In the genomic region with DNA sequence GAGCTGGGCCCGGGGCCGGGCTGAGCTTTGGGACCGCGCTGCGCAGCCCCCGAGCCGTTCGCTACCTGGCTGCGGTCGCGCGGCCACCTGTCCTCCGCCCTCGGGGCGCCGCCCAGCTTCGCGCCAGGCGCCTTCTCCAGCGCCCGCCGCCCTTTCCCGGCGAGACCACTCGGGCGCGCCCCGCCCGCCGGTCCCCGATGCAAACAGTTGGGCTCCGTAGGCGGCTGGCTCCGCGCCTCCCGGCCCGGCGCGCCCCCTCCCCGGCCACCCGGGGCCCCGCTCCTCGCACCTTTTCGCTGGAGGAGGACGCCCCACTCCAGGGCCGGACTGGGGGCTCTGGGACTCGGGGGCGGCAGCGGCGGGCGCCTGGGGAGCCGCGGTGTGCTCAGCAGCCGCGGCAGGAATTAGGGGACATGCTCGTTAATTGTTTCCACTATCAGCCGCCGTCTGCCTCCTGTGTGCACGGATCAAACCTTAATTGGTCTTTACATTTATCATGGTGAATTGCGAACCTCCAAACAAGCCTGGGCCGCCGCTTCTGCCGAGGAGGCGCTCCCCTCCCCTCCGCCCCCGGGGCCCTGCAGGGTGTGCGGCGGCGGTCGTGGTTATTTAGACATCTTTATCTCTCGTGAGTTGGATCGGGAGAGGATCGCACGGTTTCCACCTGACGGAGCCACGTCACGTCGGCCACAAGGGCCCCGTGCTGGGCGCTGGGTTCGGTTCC, we compare ENCODE assay signal across 8 cellular contexts. TPM values are rescaled to one million over a fixed set of nuclear protein-coding genes. Genes with fewer than 3 reads are reported as not detected.
DNase-seq lines count a peak whose midpoint lies in the region; ATAC-seq and TF ChIP-seq lines count a peak whose summit lies in the region.

No MANE protein-coding gene starts in this region.

- H3K4me3 ChIP-seq in cardiac muscle cell (peak overlapping the region; percentile 36), iPS-15b (ENCODE audit: low read depth, low read length) (peak overlapping the region; percentile 76)

- H3K36me3 ChIP-seq in cardiac muscle cell (no peaks in the 10 kb centered on the region), iPS-15b (ENCODE audit: control insufficient read depth, insufficient read depth, low read length) (no peaks in the 10 kb centered on the region)

- peak; percentile 15 for ATAC-seq in HG03066 (IDR thresholded peaks at IDR 0.05; ENCODE audit: low read depth, unreplicated experiment)
- peak; percentile 7 for ATAC-seq in activated T-helper 17 cell treated with anti-CD3 and anti-CD28 coated beads, Interleukin-2, amount 50 U/mL, for 72 hours (replicated peaks)
- peak; percentile 34 to 51 for ATAC-seq in stimulated activated naive B cell treated with anti-CD40 and anti-IgM and Interleukin-4, amounts not matched to agents 10 μg/mL and 1 μg/mL and 100 μg/mL, for 72 hours (replicated peaks)

- intact Hi-C loops in cardiac septum (cut with DNase I), result no loop called here

- H3K9me3 Mint-ChIP-seq in activated T-helper 17 cell treated with anti-CD3 and anti-CD28 coated beads, Interleukin-2, amount 50 U/mL, for 72 hours, result no peaks in the 10 kb centered on the region
- H3K9me3 Mint-ChIP-seq in stimulated activated naive B cell treated with anti-CD40 and anti-IgM and Interleukin-4, amounts not matched to agents 10 μg/mL and 1 μg/mL and 100 μg/mL, for 72 hours, result no peaks in the 10 kb centered on the region

- H3K4me1 Mint-ChIP-seq in activated T-helper 17 cell treated with anti-CD3 and anti-CD28 coated beads, Interleukin-2, amount 50 U/mL, for 72 hours, result peaks cover 9% of the 10 kb centered on the region
- H3K4me1 Mint-ChIP-seq in stimulated activated naive B cell treated with anti-CD40 and anti-IgM and Interleukin-4, amounts not matched to agents 10 μg/mL and 1 μg/mL and 100 μg/mL, for 72 hours, result peaks cover 23 to 24% of the 10 kb centered on the region in 2 donors

- TF ChIP-seq CTCF in cardiac muscle cell (IDR thresholded peaks at IDR 0.05; ENCODE audit: low read depth, low read length), result no peak

- peak in 1 of 2 donors; percentile 39 for DNase-seq in cardiac muscle cell (ENCODE audit: low read depth in 1 of 2, low spot score in 1 of 2)
- no peak for DNase-seq in cardiac septum (ENCODE audit: low spot score)
- DNase-seq in stimulated activated naive B cell treated with anti-CD40 and anti-IgM and Interleukin-4, amounts not matched to agents 10 μg/mL and 1 μg/mL and 100 μg/mL, for 72 hours, result peak; percentile 29
- DNase-seq in HT-29 (ENCODE audit: low spot score), result no peak
- no peak for DNase-seq in stimulated activated CD4-positive, alpha-beta T cell treated with anti-CD3 and anti-CD28 coated beads, Interleukin-12 subunit alpha, Interleukin-12 subunit beta, amount 100 ng/mL, for 4 hours

- H3K4me3 Mint-ChIP-seq in activated T-helper 17 cell treated with anti-CD3 and anti-CD28 coated beads, Interleukin-2, amount 50 U/mL, for 72 hours, result peak overlapping the region; percentile 57
- peak overlapping the region; percentile 88 to 96 for H3K4me3 Mint-ChIP-seq in stimulated activated naive B cell treated with anti-CD40 and anti-IgM and Interleukin-4, amounts not matched to agents 10 μg/mL and 1 μg/mL and 100 μg/mL, for 72 hours

- no peaks in the 10 kb centered on the region for H3K4me1 ChIP-seq in cardiac muscle cell (ENCODE audit: low read depth)
- peaks cover 9% of the 10 kb centered on the region for H3K4me1 ChIP-seq in iPS-15b (ENCODE audit: control insufficient read depth, insufficient read depth, low read length)

- no peak overlapping the region for H3K27ac Mint-ChIP-seq in activated T-helper 17 cell treated with anti-CD3 and anti-CD28 coated beads, Interleukin-2, amount 50 U/mL, for 72 hours
- peak overlapping the region; percentile 94 for H3K27ac Mint-ChIP-seq in stimulated activated naive B cell treated with anti-CD40 and anti-IgM and Interleukin-4, amounts not matched to agents 10 μg/mL and 1 μg/mL and 100 μg/mL, for 72 hours

- no peak overlapping the region for H3K9ac ChIP-seq in iPS-15b (ENCODE audit: low read depth, low read length)

- no peaks in the 10 kb centered on the region for H3K9me3 ChIP-seq in cardiac muscle cell (ENCODE audit: low read depth)
- no peaks in the 10 kb centered on the region for H3K9me3 ChIP-seq in iPS-15b (ENCODE audit: control insufficient read depth, insufficient read depth, low read length)

- H3K36me3 Mint-ChIP-seq in activated T-helper 17 cell treated with anti-CD3 and anti-CD28 coated beads, Interleukin-2, amount 50 U/mL, for 72 hours (ENCODE audit: low read depth), result no peaks in the 10 kb centered on the region
- peaks cover 4 to 9% of the 10 kb centered on the region in 2 donors for H3K36me3 Mint-ChIP-seq in stimulated activated naive B cell treated with anti-CD40 and anti-IgM and Interleukin-4, amounts not matched to agents 10 μg/mL and 1 μg/mL and 100 μg/mL, for 72 hours

- H3K27me3 ChIP-seq in cardiac muscle cell (peaks cover 81% of the 10 kb centered on the region), iPS-15b (ENCODE audit: control insufficient read depth, insufficient read depth, low read length) (peaks cover 35% of the 10 kb centered on the region)

- peaks cover 63% of the 10 kb centered on the region for H3K27me3 Mint-ChIP-seq in activated T-helper 17 cell treated with anti-CD3 and anti-CD28 coated beads, Interleukin-2, amount 50 U/mL, for 72 hours
- H3K27me3 Mint-ChIP-seq in stimulated activated naive B cell treated with anti-CD40 and anti-IgM and Interleukin-4, amounts not matched to agents 10 μg/mL and 1 μg/mL and 100 μg/mL, for 72 hours, result peaks cover 17 to 48% of the 10 kb centered on the region in 2 donors

- no peak overlapping the region for H3K27ac ChIP-seq in cardiac muscle cell

RNA-seq across cellular contexts. Expression of a gene that starts 0.9 kb away (rescaled TPM):
- 0.28 and 0.39 TPM in 2 replicates for total RNA-seq in cardiac muscle cell
- 0.69 and 0.97 TPM in 2 replicates for polyA plus RNA-seq in cardiac muscle cell
- 2.9 TPM for total RNA-seq in cardiac septum
- under 1 TPM in 1 of 2 donors, not detected in 1; 0.24 TPM for total RNA-seq in activated T-helper 17 cell treated with anti-CD3 and anti-CD28 coated beads, Interleukin-2, amount 50 U/mL, for 72 hours
- not detected in 2 replicates for total RNA-seq in HT-29 (2014; rRNA removed; shearing (Covaris generic))
